ENCODE assay signal across 9 cellular contexts in genomic region chr11:105099619-105100018, GRCh38. TPM values are rescaled to one million over a fixed set of nuclear protein-coding genes. Genes with fewer than 3 reads are reported as not detected.
DNase-seq lines count a peak whose midpoint lies in the region; ATAC-seq, FAIRE-seq and TF ChIP-seq lines count a peak whose summit lies in the region.
"Not testable (repeated sequence)": the region's sequence is repeated elsewhere in the genome, so short reads cannot be mapped to it uniquely, and the experiment has no call there.
"Had no signal": no experiment of that assay in that cellular context is flagged by ENCODE, and none has a peak within 500 bp of the region (broad histone marks: within the 10 kb centered on the region; RNA-seq: fewer than 3 reads in every experiment).

No MANE protein-coding gene starts in this region.

- not testable (repeated sequence) for H3K9me3 Mint-ChIP-seq in CD4-positive, CD25-positive, alpha-beta regulatory T cell; T-helper 2 cell treated with Interferon-gamma antibody and Interleukin-4, amounts not matched to agents 5 μg/mL and 100 μg/mL, for 36 hours; activated T-cell treated with anti-CD3 and anti-CD28 coated beads, Interleukin-2, amount 50 U/mL, for 24 hours; activated naive CD8-positive, alpha-beta T cell treated with anti-CD3 and anti-CD28 coated beads, Interleukin-2, amount 10 ng/mL, durations not matched to agents 7 days and 5 days; effector memory CD8-positive, alpha-beta T cell; natural killer cell

- ATAC-seq in CD4-positive, CD25-positive, alpha-beta regulatory T cell (ENCODE audit: low read depth in 2 of 2) = peak; percentile 11 to 44
- peak; percentile 41 for ATAC-seq in activated naive CD8-positive, alpha-beta T cell treated with anti-CD3 and anti-CD28 coated beads, Interleukin-2, amount 10 ng/mL, durations not matched to agents 7 days and 5 days (ENCODE audit: low read depth)
- ATAC-seq in effector memory CD8-positive, alpha-beta T cell (replicated peaks) = peak; percentile 52
- peak; percentile 26 to 44 (median 32) for ATAC-seq in natural killer cell
- ATAC-seq in upper lobe of left lung (ENCODE audit: low FRiP score in 2 of 2) = not testable (repeated sequence)

- H3K4me1 ChIP-seq in CD4-positive, CD25-positive, alpha-beta regulatory T cell (ENCODE audit: control insufficient read depth, insufficient read depth, low read length, poor library complexity, severe bottlenecking) = peaks cover 17% of the 10 kb centered on the region
- H3K4me1 ChIP-seq in upper lobe of left lung = not testable (repeated sequence)

- WGBS in upper lobe of left lung, 2 donors = 87 to 89% methylated on average over 2 of the region's 2 CpGs

- peak in 1 of 3 donors; percentile 16 for DNase-seq in CD4-positive, CD25-positive, alpha-beta regulatory T cell
- DNase-seq in HTR-8/SVneo (ENCODE audit: insufficient read length, low spot score); T-helper 2 cell treated with Interferon-gamma antibody and Interleukin-4, amounts not matched to agents 5 μg/mL and 100 μg/mL, for 36 hours (ENCODE audit: low spot score); activated T-cell treated with anti-CD3 and anti-CD28 coated beads, Interleukin-2, amount 50 U/mL, for 24 hours; activated naive CD8-positive, alpha-beta T cell treated with anti-CD3 and anti-CD28 coated beads, Interleukin-2, amount 10 ng/mL, durations not matched to agents 7 days and 5 days; effector memory CD8-positive, alpha-beta T cell; natural killer cell; upper lobe of left lung: not testable (repeated sequence)

- H3K27me3 ChIP-seq in CD4-positive, CD25-positive, alpha-beta regulatory T cell (ENCODE audit: control insufficient read depth, insufficient read depth, low read length); upper lobe of left lung: not testable (repeated sequence)

- H3K4me1 Mint-ChIP-seq in CD4-positive, CD25-positive, alpha-beta regulatory T cell = peaks cover 24 to 47% (median 35%) of the 10 kb centered on the region in 4 donors
- peaks cover 21% of the 10 kb centered on the region for H3K4me1 Mint-ChIP-seq in T-helper 2 cell treated with Interferon-gamma antibody and Interleukin-4, amounts not matched to agents 5 μg/mL and 100 μg/mL, for 36 hours (ENCODE audit: low read depth)
- peaks cover 30% of the 10 kb centered on the region for H3K4me1 Mint-ChIP-seq in activated T-cell treated with anti-CD3 and anti-CD28 coated beads, Interleukin-2, amount 50 U/mL, for 24 hours (ENCODE audit: low read depth)
- peaks cover 19% of the 10 kb centered on the region for H3K4me1 Mint-ChIP-seq in activated naive CD8-positive, alpha-beta T cell treated with anti-CD3 and anti-CD28 coated beads, Interleukin-2, amount 10 ng/mL, durations not matched to agents 7 days and 5 days
- peaks cover 16 to 19% of the 10 kb centered on the region in 2 donors for H3K4me1 Mint-ChIP-seq in effector memory CD8-positive, alpha-beta T cell (ENCODE audit: low read depth in 2 of 2)
- H3K4me1 Mint-ChIP-seq in natural killer cell = peaks cover 21 to 22% of the 10 kb centered on the region in 2 donors

- intact Hi-C loops in natural killer cell (cut with micrococcal nuclease) = not testable (repeated sequence)

- H3K27me3 Mint-ChIP-seq in CD4-positive, CD25-positive, alpha-beta regulatory T cell; T-helper 2 cell treated with Interferon-gamma antibody and Interleukin-4, amounts not matched to agents 5 μg/mL and 100 μg/mL, for 36 hours (ENCODE audit: low read depth); activated T-cell treated with anti-CD3 and anti-CD28 coated beads, Interleukin-2, amount 50 U/mL, for 24 hours; activated naive CD8-positive, alpha-beta T cell treated with anti-CD3 and anti-CD28 coated beads, Interleukin-2, amount 10 ng/mL, durations not matched to agents 7 days and 5 days; effector memory CD8-positive, alpha-beta T cell; natural killer cell (ENCODE audit: low read depth in 2 of 2): not testable (repeated sequence)

- not testable (repeated sequence) for TF ChIP-seq CTCF in natural killer cell (IDR thresholded peaks at IDR 0.05); upper lobe of left lung (IDR thresholded peaks at IDR 0.05)

- H3K36me3 ChIP-seq in CD4-positive, CD25-positive, alpha-beta regulatory T cell (ENCODE audit: control insufficient read depth, insufficient read depth, low read length); upper lobe of left lung: not testable (repeated sequence)

- not testable (repeated sequence) for H3K9me3 ChIP-seq in CD4-positive, CD25-positive, alpha-beta regulatory T cell (ENCODE audit: control insufficient read depth in 2 of 2, low read length in 2 of 2); upper lobe of left lung

- TF ChIP-seq POLR2A in upper lobe of left lung (IDR thresholded peaks at IDR 0.05) = not testable (repeated sequence)

- POLR2A ChIA-PET in activated naive CD8-positive, alpha-beta T cell treated with anti-CD3 and anti-CD28 coated beads, Interleukin-2, amount 10 ng/mL, durations not matched to agents 7 days and 5 days (lab: Charles Lee) = not testable (repeated sequence)

- H3K27ac ChIP-seq in CD4-positive, CD25-positive, alpha-beta regulatory T cell (ENCODE audit: insufficient read depth, low read length, poor library complexity, severe bottlenecking) = peak overlapping the region; percentile 77
- peak overlapping the region in 3 of 4 donors; percentile 27 to 68 (median 46) for H3K27ac ChIP-seq in upper lobe of left lung

- peak; percentile 72 for FAIRE-seq in HTR-8/SVneo (lab: Jason Lieb, UNC)

- peak overlapping the region; percentile 93 for H3K4me3 ChIP-seq in CD4-positive, CD25-positive, alpha-beta regulatory T cell (ENCODE audit: low read depth, low read length)
- not testable (repeated sequence) for H3K4me3 ChIP-seq in upper lobe of left lung

- TF ChIP-seq EP300 in upper lobe of left lung (IDR thresholded peaks at IDR 0.05) = not testable (repeated sequence)

- H3K36me3 Mint-ChIP-seq in CD4-positive, CD25-positive, alpha-beta regulatory T cell; T-helper 2 cell treated with Interferon-gamma antibody and Interleukin-4, amounts not matched to agents 5 μg/mL and 100 μg/mL, for 36 hours (ENCODE audit: low read depth); activated T-cell treated with anti-CD3 and anti-CD28 coated beads, Interleukin-2, amount 50 U/mL, for 24 hours (ENCODE audit: low read depth); effector memory CD8-positive, alpha-beta T cell (ENCODE audit: insufficient read depth); natural killer cell: not testable (repeated sequence)
- peaks cover 21% of the 10 kb centered on the region for H3K36me3 Mint-ChIP-seq in activated naive CD8-positive, alpha-beta T cell treated with anti-CD3 and anti-CD28 coated beads, Interleukin-2, amount 10 ng/mL, durations not matched to agents 7 days and 5 days

- peak overlapping the region; percentile 84 to 99 (median 92) for H3K4me3 Mint-ChIP-seq in CD4-positive, CD25-positive, alpha-beta regulatory T cell
- H3K4me3 Mint-ChIP-seq in T-helper 2 cell treated with Interferon-gamma antibody and Interleukin-4, amounts not matched to agents 5 μg/mL and 100 μg/mL, for 36 hours = peak overlapping the region; percentile 92
- not testable (repeated sequence) for H3K4me3 Mint-ChIP-seq in activated T-cell treated with anti-CD3 and anti-CD28 coated beads, Interleukin-2, amount 50 U/mL, for 24 hours; natural killer cell
- peak overlapping the region; percentile 95 for H3K4me3 Mint-ChIP-seq in activated naive CD8-positive, alpha-beta T cell treated with anti-CD3 and anti-CD28 coated beads, Interleukin-2, amount 10 ng/mL, durations not matched to agents 7 days and 5 days
- peak overlapping the region; percentile 61 to 77 for H3K4me3 Mint-ChIP-seq in effector memory CD8-positive, alpha-beta T cell

- peak overlapping the region; percentile 89 to 100 (median 94) for H3K27ac Mint-ChIP-seq in CD4-positive, CD25-positive, alpha-beta regulatory T cell
- H3K27ac Mint-ChIP-seq in T-helper 2 cell treated with Interferon-gamma antibody and Interleukin-4, amounts not matched to agents 5 μg/mL and 100 μg/mL, for 36 hours = not testable (repeated sequence)
- H3K27ac Mint-ChIP-seq in activated T-cell treated with anti-CD3 and anti-CD28 coated beads, Interleukin-2, amount 50 U/mL, for 24 hours = peak overlapping the region; percentile 60
- peak overlapping the region; percentile 94 for H3K27ac Mint-ChIP-seq in activated naive CD8-positive, alpha-beta T cell treated with anti-CD3 and anti-CD28 coated beads, Interleukin-2, amount 10 ng/mL, durations not matched to agents 7 days and 5 days
- peak overlapping the region in 1 of 2 donors; percentile 60 for H3K27ac Mint-ChIP-seq in effector memory CD8-positive, alpha-beta T cell
- peak overlapping the region in 1 of 2 donors; percentile 72 for H3K27ac Mint-ChIP-seq in natural killer cell

RNA-seq across cellular contexts. Expression of gene CARD18, which starts 40.0 kb away (rescaled TPM):
- not detected for total RNA-seq in CD4-positive, CD25-positive, alpha-beta regulatory T cell
- not detected for polyA plus RNA-seq in CD4-positive, CD25-positive, alpha-beta regulatory T cell
- not detected for total RNA-seq in activated naive CD8-positive, alpha-beta T cell treated with anti-CD3 and anti-CD28 coated beads, Interleukin-2, amount 10 ng/mL, durations not matched to agents 7 days and 5 days
- total RNA-seq in natural killer cell (not detected), upper lobe of left lung (not detected)
- total RNA-seq: GM23338 had no signal
- polyA plus RNA-seq: GM23338 had no signal

RNA-seq across cellular contexts. Expression of gene CARD16, which starts 54.5 kb away (rescaled TPM):
- 109 TPM for total RNA-seq in CD4-positive, CD25-positive, alpha-beta regulatory T cell
- 100 to 1,000 TPM; 318 to 445 (median 387) TPM for polyA plus RNA-seq in CD4-positive, CD25-positive, alpha-beta regulatory T cell
- 10 to 100 TPM; 72.5 to 83.7 TPM for total RNA-seq in activated naive CD8-positive, alpha-beta T cell treated with anti-CD3 and anti-CD28 coated beads, Interleukin-2, amount 10 ng/mL, durations not matched to agents 7 days and 5 days
- total RNA-seq in natural killer cell = 100 to 1,000 TPM in 2 of 3 donors, 10 to 100 TPM in 1; 54.7 to 113 (median 110) TPM
- 10 to 100 TPM in 5 of 6 donors, 1 to 10 TPM in 1; 5.2 to 79.3 (median 17.3) TPM for total RNA-seq in upper lobe of left lung
- total RNA-seq: GM23338 had no signal
- polyA plus RNA-seq: GM23338 had no signal
